ENCODE assay signal across 8 cellular contexts in genomic region chr14:91996951-91997371, GRCh38. TPM values are rescaled to one million over a fixed set of nuclear protein-coding genes. Genes with fewer than 3 reads are reported as not detected.
DNase-seq lines count a peak whose midpoint lies in the region; ATAC-seq, FAIRE-seq and TF ChIP-seq lines count a peak whose summit lies in the region.

No MANE protein-coding gene starts in this region.

- FAIRE-seq in GM19239 (lab: Jason Lieb, UNC) = peak; percentile 61

- intact Hi-C loops in CD14-positive monocyte (cut with micrococcal nuclease) = loop anchor here in 1 of 2 donors (5.0 kb wide), 1 partner anchor 345 kb away; no protein-coding TSS in a partner anchor
- intact Hi-C loops in mammary epithelial cell (cut with micrococcal nuclease) = loop anchor here (1.0 kb wide), 1 partner anchor 347 kb away; no protein-coding TSS in a partner anchor

- H3K9me3 Mint-ChIP-seq in CD14-positive monocyte = peaks cover 0 to 1% (median 0%) of the 10 kb centered on the region in 7 donors
- no peaks in the 10 kb centered on the region for H3K9me3 Mint-ChIP-seq in type B pancreatic cell

- no peaks in the 10 kb centered on the region for H3K27me3 ChIP-seq in mammary epithelial cell (ENCODE audit: insufficient read depth, low read length)
- H3K27me3 ChIP-seq in effector memory CD4-positive, alpha-beta T cell (replicated peaks; ENCODE audit: control insufficient read depth, insufficient read depth, low read length, poor library complexity, severe bottlenecking) = no peaks in the 10 kb centered on the region

- ATAC-seq in GM18867 (IDR thresholded peaks at IDR 0.05; ENCODE audit: unreplicated experiment) = no peak

- H4K20me1 ChIP-seq in mammary epithelial cell (ENCODE audit: insufficient read depth, low read length) = no peaks in the 10 kb centered on the region

- WGBS in mammary epithelial cell (ENCODE audit: low coverage, missing lambda C conversion rate) = 0% methylated on average over 2 of the region's 2 CpGs

- H3K4me2 ChIP-seq in mammary epithelial cell (ENCODE audit: insufficient read depth, low read depth, low read length) = no peak overlapping the region

- H3K27ac ChIP-seq in mammary epithelial cell (ENCODE audit: insufficient read depth, low read depth, low read length) = no peak overlapping the region
- H3K27ac ChIP-seq in effector memory CD4-positive, alpha-beta T cell (ENCODE audit: insufficient read depth, low read length, poor library complexity, severe bottlenecking) = no peak overlapping the region

- in situ Hi-C loops in mammary epithelial cell (cut with MboI; ENCODE audit: low sequenced_read_pairs in 2 of 2) = loop anchor here in 1 of 2 donors (10.0 kb wide), 1 partner anchor 342 kb away; no protein-coding TSS in a partner anchor

- H3K27me3 Mint-ChIP-seq in CD14-positive monocyte (ENCODE audit: low read depth in 3 of 3) (no peaks in the 10 kb centered on the region), type B pancreatic cell (no peaks in the 10 kb centered on the region)

- dilution Hi-C loops in mammary epithelial cell (cut with HindIII; ENCODE audit: low sequenced_read_pairs) = no loop called here

- peaks cover 11% of the 10 kb centered on the region for H3K36me3 ChIP-seq in mammary epithelial cell (ENCODE audit: insufficient read depth, low read length)
- H3K36me3 ChIP-seq in effector memory CD4-positive, alpha-beta T cell (ENCODE audit: control insufficient read depth, insufficient read depth, low read length) = peaks cover 20% of the 10 kb centered on the region

- TF ChIP-seq CTCF in CD14-positive monocyte (IDR thresholded peaks at IDR 0.05) (peak; percentile 67), mammary epithelial cell (conservative IDR thresholded peaks at IDR 0.05 in 1 of 2, IDR thresholded peaks at IDR 0.05 in 1 of 2; ENCODE audit: extremely low read depth in 1 of 2, insufficient read depth in 1 of 2, low read depth in 1 of 2, low read length in 2 of 2) (peak; percentile 62 to 68), type B pancreatic cell (conservative IDR thresholded peaks at IDR 0.05) (peak; percentile 76)

- H3K36me3 Mint-ChIP-seq in CD14-positive monocyte = peaks cover 47 to 64% of the 10 kb centered on the region in 2 donors
- peaks cover 25% of the 10 kb centered on the region for H3K36me3 Mint-ChIP-seq in type B pancreatic cell

- DNase-seq in CD14-positive monocyte (ENCODE audit: low spot score) (no peak), GM19239 (ENCODE audit: insufficient read length, low spot score) (no peak), NCI-H524 (lab: John Stamatoyannopoulos, UW) (peak; percentile 41 to 81), mammary epithelial cell (peak; percentile 83), kidney glomerular epithelial cell (lab: John Stamatoyannopoulos, UW) (peak; percentile 92), type B pancreatic cell (ENCODE audit: extremely low spot score, unreplicated experiment) (no peak)
- no peak for DNase-seq in effector memory CD4-positive, alpha-beta T cell

- H2AFZ ChIP-seq in mammary epithelial cell (ENCODE audit: low read depth, low read length) = no peak overlapping the region

- BruUV-seq in mammary epithelial cell (replicated peaks; lab: Mats Ljungman, UMichigan) = no TSS peak

- H3K4me3 ChIP-seq in mammary epithelial cell (replicated peaks in 1 of 3; ENCODE audit: insufficient read depth in 1 of 3, low read depth in 2 of 3, low read length in 3 of 3) = no peak overlapping the region
- no peak overlapping the region for H3K4me3 ChIP-seq in effector memory CD4-positive, alpha-beta T cell (ENCODE audit: insufficient read depth, low read depth, low read length, poor library complexity, severe bottlenecking)

- H3K4me1 Mint-ChIP-seq in CD14-positive monocyte (peaks cover 12% of the 10 kb centered on the region), type B pancreatic cell (ENCODE audit: unreplicated experiment) (no peaks in the 10 kb centered on the region)

- H3K9ac ChIP-seq in mammary epithelial cell (ENCODE audit: insufficient read depth, low read length) = no peak overlapping the region

- H3K79me2 ChIP-seq in mammary epithelial cell (ENCODE audit: insufficient read depth, low read length) = no peaks in the 10 kb centered on the region

- H3K4me3 Mint-ChIP-seq in CD14-positive monocyte = no peak overlapping the region
- no peak overlapping the region for H3K4me3 Mint-ChIP-seq in type B pancreatic cell

- peaks cover 5% of the 10 kb centered on the region for H3K4me1 ChIP-seq in mammary epithelial cell (ENCODE audit: insufficient read depth, low read length)
- peaks cover 23% of the 10 kb centered on the region for H3K4me1 ChIP-seq in effector memory CD4-positive, alpha-beta T cell (ENCODE audit: control insufficient read depth, insufficient read depth, low read length, poor library complexity, severe bottlenecking)

- H3K9me3 ChIP-seq in mammary epithelial cell (replicated peaks; ENCODE audit: insufficient read depth, low read length) = no peaks in the 10 kb centered on the region
- no peaks in the 10 kb centered on the region for H3K9me3 ChIP-seq in effector memory CD4-positive, alpha-beta T cell (ENCODE audit: control insufficient read depth, low read length)

- CTCF ChIA-PET in mammary epithelial cell (lab: Charles Lee; ENCODE audit: low non-redundant PET) = interaction anchor here (0.5 to 0.9 kb wide), 8 partner anchors 10 to 732 kb away, joined by 3 to 6 read pairs (median 3); no protein-coding TSS in a partner anchor

- H3K27ac Mint-ChIP-seq in CD14-positive monocyte (peak overlapping the region in 1 of 7 donors; percentile 70), type B pancreatic cell (peak overlapping the region; percentile 48)

RNA-seq across cellular contexts. Expression of gene TRIP11, which starts 42.9 kb away (rescaled TPM):
- polyA plus RNA-seq in CD14-positive monocyte (10 to 100 TPM; 13.4 to 15.6 TPM), mammary epithelial cell (13.5 TPM)
- total RNA-seq in mammary epithelial cell (10 to 100 TPM; 38.8 to 46.9 TPM), type B pancreatic cell (ENCODE audit: low replicate concordance) (61.8 and 72.5 TPM in 2 replicates)
- polyA minus RNA-seq in mammary epithelial cell = 25.2 TPM

RNA-seq across cellular contexts. Expression of gene FBLN5, which starts 49.5 kb away (rescaled TPM):
- under 1 TPM in 1 of 2 donors, not detected in 1; 0.16 TPM for polyA plus RNA-seq in CD14-positive monocyte
- total RNA-seq in mammary epithelial cell = 1 to 10 TPM; 1.1 to 5.7 TPM
- polyA plus RNA-seq in mammary epithelial cell = 0.27 TPM
- polyA minus RNA-seq in mammary epithelial cell = not detected
- 1.9 and 14.1 TPM in 2 replicates for total RNA-seq in type B pancreatic cell (ENCODE audit: low replicate concordance)

Comparison
In these comparisons a context has a peak if more than half of its experiments do, and no peak if none do; other contexts are left out.
1. DNase-seq: peak in NCI-H524 (2 of 2), mammary epithelial cell (single experiment) and kidney glomerular epithelial cell (single experiment); none in CD14-positive monocyte (single experiment), GM19239 (single experiment), type B pancreatic cell (single experiment) and effector memory CD4-positive, alpha-beta T cell (0 of 3).
2. Peak in every context shown above with its lines, with median percentiles within 50 percentile points of each other: CTCF ChIP-seq.